Comparison of ENCODE assay signal across 9 cellular contexts in genomic region chr2:38487852-38488251, GRCh38.
"Had no signal": no experiment of that assay in that cellular context is flagged by ENCODE, and none has a peak within 500 bp of the region (broad histone marks: within the 10 kb centered on the region; RNA-seq: fewer than 3 reads in every experiment).

No MANE protein-coding gene starts in this region.

- H2AFZ ChIP-seq: GM23248 had no signal

- H3K4me3 ChIP-seq: GM23248 had no signal

- FAIRE-seq: H1, H54 had no signal

- H3K9ac ChIP-seq: GM23248 had no signal

- DNase-seq: GM23248, H9, HCEC 1CT, HFFc6, IMR-90, KBM-7 had no signal

- H3K27ac ChIP-seq: GM23248, HL-60 had no signal
